In genomic region chr5:33662721-33663435, GRCh38 we compare ENCODE assay signal across 29 cellular contexts.
A peak's percentile ranks its signal among the peaks of the same experiment; 100 is the strongest.
DNase-seq lines count a peak whose midpoint lies in the region; ATAC-seq, FAIRE-seq and TF ChIP-seq lines count a peak whose summit lies in the region.
"Had no signal": no experiment of that assay in that cellular context is flagged by ENCODE, and none has a peak within 500 bp of the region (broad histone marks: within the 10 kb centered on the region; RNA-seq: fewer than 3 reads in every experiment).

No MANE protein-coding gene starts in this region.

- no peak overlapping the region for H3K4me2 ChIP-seq in neuronal stem cell (ENCODE audit: insufficient read depth, low read length, poor library complexity, severe bottlenecking)

- no peak overlapping the region for H3K18ac ChIP-seq in neuronal stem cell (ENCODE audit: low read length)

- H3K4me1 ChIP-seq in neuronal stem cell (ENCODE audit: control insufficient read depth in 2 of 2, insufficient read depth in 1 of 2, low read depth in 1 of 2, low read length in 2 of 2) (peaks cover 0 to 3% of the 10 kb centered on the region in 2 donors), right lobe of liver (no peaks in the 10 kb centered on the region)
- H3K4me1 ChIP-seq: gastroesophageal sphincter, HAP-1, lower lobe of right lung had no signal

- ATAC-seq in right lobe of liver = no peak
- ATAC-seq in stimulated activated naive CD8-positive, alpha-beta T cell treated with anti-CD3 and anti-CD28 coated beads, Interleukin-15, Interleukin-2, amounts not matched to agents 100 U/mL and 50 U/mL, for 24 hours = no peak
- ATAC-seq: activated CD4-positive, CD25-positive, alpha-beta regulatory T cell treated with anti-CD3 and anti-CD28 coated beads, Interleukin-2, amount 50 U/mL, for 24 hours; gastroesophageal sphincter; lower lobe of right lung; T-cell had no signal

- H3K4me3 ChIP-seq in neuronal stem cell (ENCODE audit: low read length in 2 of 2) (no peak overlapping the region), right lobe of liver (no peak overlapping the region)
- H3K4me3 ChIP-seq: gastroesophageal sphincter, HAP-1, lower lobe of right lung had no signal

- H3K36me3 Mint-ChIP-seq in HFFc6 (ENCODE audit: low read depth) = peaks cover 35% of the 10 kb centered on the region
- H3K36me3 Mint-ChIP-seq: activated CD4-positive, alpha-beta memory T cell treated with anti-CD3 and anti-CD28 coated beads for 36 hours; activated naive CD8-positive, alpha-beta T cell treated with anti-CD3 and anti-CD28 coated beads, Interleukin-2, amount 10 ng/mL, durations not matched to agents 7 days and 5 days; brain; T-cell; type B pancreatic cell had no signal

- no peak overlapping the region for H3K9ac ChIP-seq in neuronal stem cell (ENCODE audit: low read depth, low read length, poor library complexity)

- no peak for TF ChIP-seq POLR2A in right lobe of liver (IDR thresholded peaks at IDR 0.05)

- no peak overlapping the region for H3K14ac ChIP-seq in neuronal stem cell (ENCODE audit: low read length)

- no peak overlapping the region for H2BK5ac ChIP-seq in neuronal stem cell (ENCODE audit: low read length)

- H2BK12ac ChIP-seq in neuronal stem cell (ENCODE audit: low read length) = no peak overlapping the region

- intact Hi-C loops in right lobe of liver (cut with DNase I) = no loop called here

- H3K4me1 Mint-ChIP-seq in HFFc6 (ENCODE audit: low read depth) = peaks cover 65% of the 10 kb centered on the region
- H3K4me1 Mint-ChIP-seq: activated naive CD8-positive, alpha-beta T cell treated with anti-CD3 and anti-CD28 coated beads, Interleukin-2, amount 10 ng/mL, durations not matched to agents 7 days and 5 days; brain; T-cell had no signal

- no peak overlapping the region for H4K8ac ChIP-seq in neuronal stem cell (ENCODE audit: low read depth, low read length)

- FAIRE-seq in urothelium cell line (lab: Jason Lieb, UNC) = no peak
- FAIRE-seq: keratinocyte had no signal

- no peak overlapping the region for H2AK5ac ChIP-seq in neuronal stem cell (ENCODE audit: low read depth, low read length)

- no peak overlapping the region for H4K91ac ChIP-seq in neuronal stem cell (ENCODE audit: low read depth, low read length, poor library complexity)

- H3K27me3 ChIP-seq in neuronal stem cell (ENCODE audit: control insufficient read depth in 3 of 3, insufficient read depth in 3 of 3, low read depth in 1 of 3, low read length in 3 of 3) (no peaks in the 10 kb centered on the region), right lobe of liver (no peaks in the 10 kb centered on the region)
- H3K27me3 ChIP-seq: gastroesophageal sphincter had no signal

- peak overlapping the region; percentile 68 for H3K4me3 Mint-ChIP-seq in HFFc6
- H3K4me3 Mint-ChIP-seq: activated CD4-positive, alpha-beta memory T cell treated with anti-CD3 and anti-CD28 coated beads for 36 hours; activated naive CD8-positive, alpha-beta T cell treated with anti-CD3 and anti-CD28 coated beads, Interleukin-2, amount 10 ng/mL, durations not matched to agents 7 days and 5 days; brain; T-cell; type B pancreatic cell had no signal

- H2AFZ ChIP-seq in neuronal stem cell (ENCODE audit: low read length) = no peak overlapping the region

- H3K27ac Mint-ChIP-seq in HFFc6 = peak overlapping the region; percentile 89
- H3K27ac Mint-ChIP-seq: activated CD4-positive, alpha-beta memory T cell treated with anti-CD3 and anti-CD28 coated beads for 36 hours; activated naive CD8-positive, alpha-beta T cell treated with anti-CD3 and anti-CD28 coated beads, Interleukin-2, amount 10 ng/mL, durations not matched to agents 7 days and 5 days; brain; T-cell; type B pancreatic cell had no signal

- H3K27ac ChIP-seq in neuronal stem cell (replicated peaks; ENCODE audit: low read length) = no peak overlapping the region
- H3K27ac ChIP-seq in right lobe of liver = no peak overlapping the region
- H3K27ac ChIP-seq: gastroesophageal sphincter, lower lobe of right lung had no signal

- no peak overlapping the region for H3K4ac ChIP-seq in neuronal stem cell (ENCODE audit: low read length)

- no peaks in the 10 kb centered on the region for H3K79me1 ChIP-seq in neuronal stem cell (ENCODE audit: low read depth, low read length)

- H3K23ac ChIP-seq in neuronal stem cell (ENCODE audit: low read depth, low read length, poor library complexity) = no peak overlapping the region

- no CpG with 5 or more reads among the region's 8 CpGs for WGBS in neuronal stem cell (ENCODE audit: extremely low coverage in 2 of 2, insufficient read length in 2 of 2, insufficient replicate concordance in 1 of 2), 2 donors
- 61% methylated on average over 8 of the region's 8 CpGs for WGBS in right lobe of liver (ENCODE audit: insufficient coverage, low coverage, low lambda C conversion rate, missing lambda C conversion rate)

- no peak overlapping the region for H2BK15ac ChIP-seq in neuronal stem cell (ENCODE audit: low read length)

- TF ChIP-seq CTCF in HFFc6 (IDR thresholded peaks at IDR 0.05) = no peak
- no peak for TF ChIP-seq CTCF in right lobe of liver (IDR thresholded peaks at IDR 0.05)

- no peaks in the 10 kb centered on the region for H3K9me3 Mint-ChIP-seq in HFFc6
- H3K9me3 Mint-ChIP-seq: activated CD4-positive, alpha-beta memory T cell treated with anti-CD3 and anti-CD28 coated beads for 36 hours; activated naive CD8-positive, alpha-beta T cell treated with anti-CD3 and anti-CD28 coated beads, Interleukin-2, amount 10 ng/mL, durations not matched to agents 7 days and 5 days; brain; T-cell had no signal

- peak; percentile 13 for DNase-seq in AG08396 (ENCODE audit: low spot score)
- peak; percentile 79 for DNase-seq in HFFc6
- peak; percentile 23 for DNase-seq in amniotic epithelial cell (ENCODE audit: low read depth)
- DNase-seq in iris pigment epithelial cell (ENCODE audit: low read depth) = peak; percentile 77
- no peak for DNase-seq in urothelium cell line (ENCODE audit: low spot score)
- no peak for DNase-seq in neuronal stem cell (ENCODE audit: low spot score)
- no peak for DNase-seq in right lobe of liver
- DNase-seq in stimulated activated naive CD8-positive, alpha-beta T cell treated with anti-CD3 and anti-CD28 coated beads, Interleukin-15, Interleukin-2, amounts not matched to agents 100 U/mL and 50 U/mL, for 24 hours = no peak
- DNase-seq: activated CD4-positive, alpha-beta memory T cell treated with anti-CD3 and anti-CD28 coated beads for 36 hours; activated effector memory CD4-positive, alpha-beta T cell treated with Interleukin-2 at 50 U/mL for 16 hours; activated naive CD8-positive, alpha-beta T cell treated with anti-CD3 and anti-CD28 coated beads, Interleukin-2, amount 10 ng/mL, durations not matched to agents 7 days and 5 days; C1 segment of cervical spinal cord; effector CD8-positive, alpha-beta T cell; KG1; lower lobe of right lung; MV-4-11; NCI-H146; NCI-H524; NK-92 treated with Interleukin-12 subunit alpha and Interleukin-12 subunit beta, amount 100 ng/mL, for 24 hours; posterior cingulate gyrus; SHP77 treated with DMSO at 0.1 percent for 48 hours; stimulated activated CD8-positive, alpha-beta memory T cell treated with anti-CD3 and anti-CD28 coated beads, Interleukin-4, amount 100 ng/mL, for 48 hours; T-cell had no signal

- H3K27me3 Mint-ChIP-seq in HFFc6 (ENCODE audit: insufficient read depth) = peaks cover 3% of the 10 kb centered on the region
- H3K27me3 Mint-ChIP-seq: activated CD4-positive, alpha-beta memory T cell treated with anti-CD3 and anti-CD28 coated beads for 36 hours; type B pancreatic cell had no signal

- H3K9me3 ChIP-seq in neuronal stem cell (replicated peaks in 1 of 2; ENCODE audit: control insufficient read depth in 2 of 2, insufficient read depth in 1 of 2, low read depth in 1 of 2, low read length in 2 of 2) (no peaks in the 10 kb centered on the region), right lobe of liver (no peaks in the 10 kb centered on the region)
- H3K9me3 ChIP-seq: gastroesophageal sphincter, HAP-1, lower lobe of right lung had no signal

- H2BK120ac ChIP-seq in neuronal stem cell (ENCODE audit: low read depth, low read length) = no peak overlapping the region

- peaks cover 6 to 39% of the 10 kb centered on the region in 2 donors for H3K36me3 ChIP-seq in neuronal stem cell (replicated peaks in 1 of 2; ENCODE audit: control insufficient read depth in 2 of 2, insufficient read depth in 2 of 2, low read length in 2 of 2)
- H3K36me3 ChIP-seq in right lobe of liver = no peaks in the 10 kb centered on the region
- H3K36me3 ChIP-seq: HAP-1, lower lobe of right lung had no signal

Comparison
In these comparisons a context has a peak if more than half of its experiments do, and no peak if none do; other contexts are left out.
1. DNase-seq: peak in AG08396 (single experiment), HFFc6 (single experiment), amniotic epithelial cell (single experiment) and iris pigment epithelial cell (single experiment); none in urothelium cell line (single experiment), neuronal stem cell (single experiment), right lobe of liver (0 of 3) and stimulated activated naive CD8-positive, alpha-beta T cell treated with anti-CD3 and anti-CD28 coated beads, Interleukin-15, Interleukin-2, amounts not matched to agents 100 U/mL and 50 U/mL, for 24 hours (single experiment).